17 cellular contexts compared by ENCODE assay signal in the genomic region with DNA sequence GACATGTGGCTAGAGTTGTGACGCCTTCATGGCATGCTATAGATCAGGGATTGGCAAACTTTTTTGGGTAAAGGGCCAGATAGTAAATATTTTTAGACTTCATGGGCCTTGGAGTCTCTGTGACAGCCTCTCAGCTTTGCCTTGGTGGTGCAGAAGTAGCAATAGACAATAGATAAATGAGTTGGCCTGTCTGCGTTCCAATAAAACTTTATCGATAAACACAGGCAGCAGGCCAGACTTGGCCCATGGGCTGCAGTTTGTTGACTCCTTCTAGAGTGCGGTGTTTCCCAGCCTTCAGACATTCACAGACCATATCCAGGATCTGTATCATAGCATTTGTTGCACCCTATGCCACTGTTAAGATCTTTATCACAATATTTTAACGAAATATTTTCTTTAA.
DNase-seq lines count a peak whose midpoint lies in the region; ATAC-seq and TF ChIP-seq lines count a peak whose summit lies in the region.
"Had no signal": no experiment of that assay in that cellular context is flagged by ENCODE, and none has a peak within 500 bp of the region (broad histone marks: within the 10 kb centered on the region; RNA-seq: fewer than 3 reads in every experiment).

No MANE protein-coding gene starts in this region.

- no peak overlapping the region for H2AFZ ChIP-seq in GM23338

- no TSS peak for BruUV-seq in Calu3 (replicated peaks; lab: Mats Ljungman, UMichigan)

- H3K27me3 ChIP-seq in GM23338 (ENCODE audit: insufficient read depth) = no peaks in the 10 kb centered on the region
- no peaks in the 10 kb centered on the region for H3K27me3 ChIP-seq in gastroesophageal sphincter

- H3K4me1 ChIP-seq in GM23338 (ENCODE audit: insufficient read depth) = no peaks in the 10 kb centered on the region
- peaks cover 0 to 16% (median 4%) of the 10 kb centered on the region in 3 donors for H3K4me1 ChIP-seq in gastroesophageal sphincter
- H3K4me1 ChIP-seq: Caco-2 had no signal

- POLR2A ChIA-PET in WTC11 (lab: Charles Lee) = no interaction called here

- H3K9me3 ChIP-seq in gastroesophageal sphincter = no peaks in the 10 kb centered on the region
- H3K9me3 ChIP-seq: Caco-2 had no signal

- no peak for DNase-seq in GM23338 (ENCODE audit: low spot score)
- no peak for DNase-seq in WTC11 (ENCODE audit: low spot score)
- peak; percentile 20 for DNase-seq in ecto neural progenitor cell (ENCODE audit: low spot score)
- DNase-seq in osteocyte (ENCODE audit: extremely low spot score, unreplicated experiment) = peak; percentile 38
- no peak for DNase-seq in Calu3
- DNase-seq in NCI-H526 (lab: John Stamatoyannopoulos, UW) = no peak
- DNase-seq: C1 segment of cervical spinal cord; Caco-2; CD4-positive, alpha-beta memory T cell; DMS 273 treated with DMSO at 0.1 percent for 48 hours; DMS79; EL; GDM1; GOT3; HCEC 1CT had no signal

- intact Hi-C loops in Calu3 (cut with micrococcal nuclease; ENCODE audit: unreplicated experiment) = no loop called here

- H3K4me3 ChIP-seq in GM23338 = no peak overlapping the region
- no peak overlapping the region for H3K4me3 ChIP-seq in gastroesophageal sphincter

- peaks cover 8% of the 10 kb centered on the region; the same call in 1 of the 2 replicates for H4K20me1 ChIP-seq in GM23338 (replicated peaks; ENCODE audit: insufficient read depth)

- no peaks in the 10 kb centered on the region for H3K27me3 Mint-ChIP-seq in GM23338 (ENCODE audit: insufficient read depth, low read depth, poor library complexity)
- H3K27me3 Mint-ChIP-seq in WTC11 (ENCODE audit: low read depth) = no peaks in the 10 kb centered on the region
- H3K27me3 Mint-ChIP-seq in osteocyte (ENCODE audit: unreplicated experiment) = no peaks in the 10 kb centered on the region
- no peaks in the 10 kb centered on the region for H3K27me3 Mint-ChIP-seq in Calu3 (ENCODE audit: unreplicated experiment)
- H3K27me3 Mint-ChIP-seq: CD4-positive, alpha-beta memory T cell had no signal

- no peak overlapping the region for H3K4me2 ChIP-seq in GM23338

- no peak for TF ChIP-seq POLR2A in gastroesophageal sphincter (IDR thresholded peaks at IDR 0.05)

- ATAC-seq in GM23338 = no peak
- ATAC-seq in WTC11 = no peak
- ATAC-seq in HG02870 (IDR thresholded peaks at IDR 0.05; ENCODE audit: unreplicated experiment) = no peak
- ATAC-seq in gastroesophageal sphincter = no peak

- H3K36me3 Mint-ChIP-seq in GM23338 (ENCODE audit: low read depth) = peaks cover 58% of the 10 kb centered on the region
- peaks cover 68% of the 10 kb centered on the region for H3K36me3 Mint-ChIP-seq in WTC11
- peaks cover 5% of the 10 kb centered on the region for H3K36me3 Mint-ChIP-seq in osteocyte (ENCODE audit: unreplicated experiment)
- peaks cover 13% of the 10 kb centered on the region for H3K36me3 Mint-ChIP-seq in Calu3 (ENCODE audit: insufficient read depth, unreplicated experiment)

- H3K79me2 ChIP-seq in GM23338 (replicated peaks; ENCODE audit: insufficient read depth) = no peaks in the 10 kb centered on the region

- H3K9me2 ChIP-seq in GM23338 (ENCODE audit: insufficient read depth) = no peaks in the 10 kb centered on the region

- no peaks in the 10 kb centered on the region for H3F3A ChIP-seq in GM23338 (replicated peaks; ENCODE audit: low read depth)

- no peak for TF ChIP-seq EP300 in gastroesophageal sphincter (IDR thresholded peaks at IDR 0.05)

- CTCF ChIA-PET in WTC11 (lab: Charles Lee) (no interaction called here), Calu3 (lab: Charles Lee) (no interaction called here)

- no peak overlapping the region for H3K27ac ChIP-seq in GM23338 (ENCODE audit: low read depth)
- no peak overlapping the region for H3K27ac ChIP-seq in gastroesophageal sphincter

- H3K4me1 Mint-ChIP-seq in GM23338 (no peaks in the 10 kb centered on the region), WTC11 (no peaks in the 10 kb centered on the region), osteocyte (ENCODE audit: unreplicated experiment) (peaks cover 11% of the 10 kb centered on the region), Calu3 (ENCODE audit: low read depth, unreplicated experiment) (no peaks in the 10 kb centered on the region)
- H3K4me1 Mint-ChIP-seq: CD4-positive, alpha-beta memory T cell had no signal

- H3K4me3 Mint-ChIP-seq in GM23338 (no peak overlapping the region), WTC11 (no peak overlapping the region), osteocyte (ENCODE audit: unreplicated experiment) (no peak overlapping the region), Calu3 (ENCODE audit: low read depth, unreplicated experiment) (no peak overlapping the region)
- H3K4me3 Mint-ChIP-seq: CD4-positive, alpha-beta memory T cell had no signal

- H3K36me3 ChIP-seq in GM23338 (ENCODE audit: insufficient read depth) (peaks cover 24% of the 10 kb centered on the region), gastroesophageal sphincter (peaks cover 0 to 51% of the 10 kb centered on the region in 2 donors)

- WGBS in gastroesophageal sphincter (ENCODE audit: low coverage in 1 of 2), 2 donors = 90% methylated on average over 4 of the region's 5 CpGs

- peak overlapping the region; percentile 45; the same call in 1 of the 2 replicates for H3K27ac Mint-ChIP-seq in GM23338
- peak overlapping the region; percentile 78; the same call in 1 of the 2 replicates for H3K27ac Mint-ChIP-seq in WTC11
- H3K27ac Mint-ChIP-seq in osteocyte (ENCODE audit: unreplicated experiment) = no peak overlapping the region
- H3K27ac Mint-ChIP-seq in Calu3 (ENCODE audit: unreplicated experiment) = no peak overlapping the region
- H3K27ac Mint-ChIP-seq: CD4-positive, alpha-beta memory T cell had no signal

- H3K9me3 Mint-ChIP-seq in GM23338 (no peaks in the 10 kb centered on the region), WTC11 (peaks cover 4% of the 10 kb centered on the region), osteocyte (ENCODE audit: unreplicated experiment) (no peaks in the 10 kb centered on the region), Calu3 (ENCODE audit: low read depth, unreplicated experiment) (no peaks in the 10 kb centered on the region)
- H3K9me3 Mint-ChIP-seq: CD4-positive, alpha-beta memory T cell had no signal

- no peak for TF ChIP-seq CTCF in GM23338 (conservative IDR thresholded peaks at IDR 0.05; ENCODE audit: low read depth in 2 of 2)
- TF ChIP-seq CTCF in WTC11 (IDR thresholded peaks at IDR 0.05) = no peak
- TF ChIP-seq CTCF in osteocyte (IDR thresholded peaks at IDR 0.05) = no peak
- no peak for TF ChIP-seq CTCF in Calu3 (IDR thresholded peaks at IDR 0.05; ENCODE audit: unreplicated experiment)
- no peak for TF ChIP-seq CTCF in gastroesophageal sphincter (IDR thresholded peaks at IDR 0.05)

TF ChIP-seq in GM23338, 12 proteins besides CTCF, POLR2A, EP300 and RAD21 (continues in another document):
- TF ChIP-seq ZNF114 (CRISPR knock-in tag; IDR thresholded peaks at IDR 0.05) (no peak), ZNF331 (CRISPR knock-in tag; IDR thresholded peaks at IDR 0.05; ENCODE audit: low read depth) (no peak), ETS1 (IDR thresholded peaks at IDR 0.05) (no peak), NANOG (IDR thresholded peaks at IDR 0.05; ENCODE audit: borderline replicate concordance) (no peak)

TF ChIP-seq in WTC11, 78 proteins besides CTCF, POLR2A, EP300 and RAD21 (continues in another document):
- TF ChIP-seq MLX (CRISPR knock-in tag; IDR thresholded peaks at IDR 0.05) (no peak), RELA (CRISPR knock-in tag; IDR thresholded peaks at IDR 0.05; ENCODE audit: borderline replicate concordance) (no peak)
- TF ChIP-seq, protein P1, sequence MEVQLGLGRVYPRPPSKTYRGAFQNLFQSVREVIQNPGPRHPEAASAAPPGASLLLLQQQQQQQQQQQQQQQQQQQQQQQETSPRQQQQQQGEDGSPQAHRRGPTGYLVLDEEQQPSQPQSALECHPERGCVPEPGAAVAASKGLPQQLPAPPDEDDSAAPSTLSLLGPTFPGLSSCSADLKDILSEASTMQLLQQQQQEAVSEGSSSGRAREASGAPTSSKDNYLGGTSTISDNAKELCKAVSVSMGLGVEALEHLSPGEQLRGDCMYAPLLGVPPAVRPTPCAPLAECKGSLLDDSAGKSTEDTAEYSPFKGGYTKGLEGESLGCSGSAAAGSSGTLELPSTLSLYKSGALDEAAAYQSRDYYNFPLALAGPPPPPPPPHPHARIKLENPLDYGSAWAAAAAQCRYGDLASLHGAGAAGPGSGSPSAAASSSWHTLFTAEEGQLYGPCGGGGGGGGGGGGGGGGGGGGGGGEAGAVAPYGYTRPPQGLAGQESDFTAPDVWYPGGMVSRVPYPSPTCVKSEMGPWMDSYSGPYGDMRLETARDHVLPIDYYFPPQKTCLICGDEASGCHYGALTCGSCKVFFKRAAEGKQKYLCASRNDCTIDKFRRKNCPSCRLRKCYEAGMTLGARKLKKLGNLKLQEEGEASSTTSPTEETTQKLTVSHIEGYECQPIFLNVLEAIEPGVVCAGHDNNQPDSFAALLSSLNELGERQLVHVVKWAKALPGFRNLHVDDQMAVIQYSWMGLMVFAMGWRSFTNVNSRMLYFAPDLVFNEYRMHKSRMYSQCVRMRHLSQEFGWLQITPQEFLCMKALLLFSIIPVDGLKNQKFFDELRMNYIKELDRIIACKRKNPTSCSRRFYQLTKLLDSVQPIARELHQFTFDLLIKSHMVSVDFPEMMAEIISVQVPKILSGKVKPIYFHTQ (CRISPR knock-in tag; IDR thresholded peaks at IDR 0.05) = no peak
- TF ChIP-seq, protein P2, sequence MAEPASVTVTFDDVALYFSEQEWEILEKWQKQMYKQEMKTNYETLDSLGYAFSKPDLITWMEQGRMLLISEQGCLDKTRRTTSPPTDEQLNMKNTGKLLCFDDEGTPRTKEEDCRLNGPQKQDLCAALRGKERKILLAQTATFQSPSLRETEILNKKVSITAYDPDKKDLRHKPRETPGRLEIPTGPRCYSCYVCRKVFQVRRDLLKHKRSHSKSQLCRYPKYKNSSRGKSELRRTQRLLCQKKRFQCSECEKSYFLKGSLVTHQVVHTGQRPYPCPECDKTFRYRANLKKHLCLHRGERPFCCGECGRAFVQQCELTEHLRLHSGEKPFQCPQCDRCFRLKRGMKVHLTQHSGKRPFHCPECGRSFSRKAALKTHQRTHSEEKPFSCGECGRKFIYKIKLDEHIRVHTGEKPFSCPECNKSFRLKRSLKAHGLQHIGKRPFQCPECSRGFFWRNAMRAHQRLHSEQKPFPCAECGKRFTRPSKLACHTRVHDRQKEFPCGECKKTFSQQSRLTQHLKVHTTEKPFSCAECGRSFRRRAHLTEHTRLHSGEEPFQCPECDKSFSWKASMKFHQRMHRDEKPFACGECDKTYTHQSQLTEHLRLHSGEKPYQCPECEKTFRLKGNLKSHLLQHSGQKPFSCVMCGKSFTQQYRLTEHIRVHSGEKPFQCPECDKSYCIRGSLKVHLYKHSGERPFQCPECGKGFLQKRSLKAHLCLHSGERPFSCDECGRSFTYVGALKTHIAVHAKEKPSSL (CRISPR knock-in tag; conservative IDR thresholded peaks at IDR 0.05) = no peak

Comparison
In these comparisons a context has a peak if more than half of its experiments do, and no peak if none do; other contexts are left out.
1. DNase-seq: peak in ecto neural progenitor cell (single experiment) and osteocyte (single experiment); none in GM23338 (single experiment), WTC11 (single experiment), Calu3 (single experiment) and NCI-H526 (0 of 2).
2. H3K27ac Mint-ChIP-seq: peak in GM23338 (single experiment) and WTC11 (single experiment); none in osteocyte (single experiment) and Calu3 (single experiment).